ENCODE assay signal across 23 cellular contexts in genomic region chr7:149824748-149825566, GRCh38.
"Had no signal": no experiment of that assay in that cellular context is flagged by ENCODE, and none has a peak within 500 bp of the region (broad histone marks: within the 10 kb centered on the region; RNA-seq: fewer than 3 reads in every experiment).

No MANE protein-coding gene starts in this region.

- H3K9me3 Mint-ChIP-seq: activated naive CD4-positive, alpha-beta T cell treated with anti-CD3 and anti-CD28 coated beads for 36 hours; activated naive CD8-positive, alpha-beta T cell treated with anti-CD3 and anti-CD28 coated beads, Interleukin-2, amount 50 U/mL, for 24 hours; activated T-cell treated with anti-CD3 and anti-CD28 coated beads, Interleukin-2, amount 50 U/mL, for 72 hours; immature natural killer cell; nephron progenitor cell; stimulated activated naive B cell treated with anti-CD40 and anti-IgM and Interleukin-4, amounts not matched to agents 10 μg/mL and 1 μg/mL and 100 μg/mL, for 72 hours had no signal

- ATAC-seq: activated naive CD8-positive, alpha-beta T cell treated with anti-CD3 and anti-CD28 coated beads, Interleukin-2, amount 50 U/mL, for 24 hours; activated T-cell treated with anti-CD3 and anti-CD28 coated beads, Interleukin-2, amount 50 U/mL, for 72 hours; body of pancreas; sciatic nerve; stimulated activated naive B cell treated with anti-CD40 and anti-IgM and Interleukin-4, amounts not matched to agents 10 μg/mL and 1 μg/mL and 100 μg/mL, for 72 hours had no signal

- H3K27ac ChIP-seq: body of pancreas, transverse colon, uterus had no signal

- H3K4me3 Mint-ChIP-seq: activated naive CD4-positive, alpha-beta T cell treated with anti-CD3 and anti-CD28 coated beads for 36 hours; activated naive CD8-positive, alpha-beta T cell treated with anti-CD3 and anti-CD28 coated beads, Interleukin-2, amount 50 U/mL, for 24 hours; activated T-cell treated with anti-CD3 and anti-CD28 coated beads, Interleukin-2, amount 50 U/mL, for 72 hours; immature natural killer cell; nephron progenitor cell; stimulated activated naive B cell treated with anti-CD40 and anti-IgM and Interleukin-4, amounts not matched to agents 10 μg/mL and 1 μg/mL and 100 μg/mL, for 72 hours had no signal

- H3K4me1 ChIP-seq: body of pancreas, uterus had no signal

- FAIRE-seq: colon, endothelial cell of umbilical vein, small intestine had no signal

- H3K27me3 Mint-ChIP-seq: activated naive CD8-positive, alpha-beta T cell treated with anti-CD3 and anti-CD28 coated beads, Interleukin-2, amount 50 U/mL, for 24 hours had no signal

- H3K36me3 Mint-ChIP-seq: immature natural killer cell; stimulated activated naive B cell treated with anti-CD40 and anti-IgM and Interleukin-4, amounts not matched to agents 10 μg/mL and 1 μg/mL and 100 μg/mL, for 72 hours had no signal

- H3K4me1 Mint-ChIP-seq: immature natural killer cell had no signal

- H3K27me3 ChIP-seq: body of pancreas, transverse colon, uterus had no signal

- H3K36me3 ChIP-seq: transverse colon, uterus had no signal

- DNase-seq: activated effector memory CD4-positive, alpha-beta T cell treated with Interleukin-2 at 50 U/mL for 16 hours; activated naive CD4-positive, alpha-beta T cell treated with anti-CD3 and anti-CD28 coated beads for 36 hours; activated naive CD8-positive, alpha-beta T cell treated with anti-CD3 and anti-CD28 coated beads, Interleukin-2, amount 50 U/mL, for 24 hours; activated T-cell treated with anti-CD3 and anti-CD28 coated beads, Interleukin-2, amount 50 U/mL, for 72 hours; body of pancreas; caudate nucleus; effector memory CD4-positive, alpha-beta T cell; foreskin melanocyte; immature natural killer cell; kidney glomerular epithelial cell; mesenchymal stem cell; nephron progenitor cell; nucleus accumbens; small intestine; stimulated activated CD4-positive, alpha-beta T cell treated with anti-CD3 and anti-CD28 coated beads, Interleukin-2, amount 100 ng/mL, for 48 hours; stimulated activated CD8-positive, alpha-beta memory T cell treated with anti-CD3 and anti-CD28 coated beads, Interleukin-4, amount 100 ng/mL, for 48 hours; stimulated activated naive B cell treated with anti-CD40 and anti-IgM and Interleukin-4, amounts not matched to agents 10 μg/mL and 1 μg/mL and 100 μg/mL, for 72 hours; T-helper 1 cell; transverse colon; uterus had no signal

- H3K4me3 ChIP-seq: body of pancreas, transverse colon, uterus had no signal

- H3K27ac Mint-ChIP-seq: activated naive CD4-positive, alpha-beta T cell treated with anti-CD3 and anti-CD28 coated beads for 36 hours; activated naive CD8-positive, alpha-beta T cell treated with anti-CD3 and anti-CD28 coated beads, Interleukin-2, amount 50 U/mL, for 24 hours; activated T-cell treated with anti-CD3 and anti-CD28 coated beads, Interleukin-2, amount 50 U/mL, for 72 hours; immature natural killer cell; nephron progenitor cell; stimulated activated naive B cell treated with anti-CD40 and anti-IgM and Interleukin-4, amounts not matched to agents 10 μg/mL and 1 μg/mL and 100 μg/mL, for 72 hours had no signal

- H3K9me3 ChIP-seq: body of pancreas, transverse colon, uterus had no signal
